ENCODE assay signal across 8 cellular contexts in the genomic region with DNA sequence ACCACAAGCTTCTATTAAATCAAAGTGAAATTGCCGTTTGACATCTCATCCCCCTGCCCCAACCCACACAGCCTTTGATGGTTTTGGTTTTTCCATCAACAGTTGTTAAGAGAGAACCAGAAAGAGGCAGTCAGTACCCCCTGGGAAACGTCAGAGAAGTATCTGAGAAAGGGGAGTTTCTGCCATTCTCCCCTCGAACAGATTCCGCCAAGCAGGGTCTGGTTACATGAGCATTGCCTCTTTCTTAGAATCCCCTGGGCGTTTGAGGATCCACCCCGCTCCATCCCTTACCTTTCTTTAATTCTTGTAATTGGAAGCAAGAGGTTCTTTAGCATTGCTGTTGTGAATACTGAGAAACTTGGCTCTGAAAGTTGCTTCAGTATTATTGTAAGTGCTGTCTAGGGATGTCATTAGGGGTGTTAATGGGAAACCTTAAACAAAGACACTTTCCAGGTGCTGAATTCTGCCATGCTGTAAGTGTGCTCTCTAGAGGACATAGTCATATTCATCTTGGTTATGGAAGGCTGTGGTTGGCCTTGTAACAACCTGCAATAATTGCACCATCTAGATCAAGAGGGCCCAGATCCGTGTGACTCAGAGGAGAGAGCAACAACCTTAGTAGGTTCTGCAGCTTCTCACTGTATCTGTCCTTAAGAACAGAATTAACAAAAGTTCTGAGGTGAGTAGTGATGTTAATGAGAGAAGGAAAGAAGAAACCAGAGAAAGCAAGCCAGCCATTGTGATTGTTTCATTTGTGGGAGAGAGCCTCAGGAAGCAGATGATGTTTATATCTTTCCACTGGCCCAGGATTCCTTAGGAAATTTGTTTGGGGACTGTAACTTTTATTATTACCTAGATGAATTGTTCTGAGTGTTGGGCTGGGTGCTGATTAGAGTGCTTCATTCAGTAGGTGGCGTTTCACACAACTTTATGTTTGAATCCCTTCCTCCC. TPM values are rescaled to one million over a fixed set of nuclear protein-coding genes. Genes with fewer than 3 reads are reported as not detected.
DNase-seq lines count a peak whose midpoint lies in the region; ATAC-seq, FAIRE-seq and TF ChIP-seq lines count a peak whose summit lies in the region.

No MANE protein-coding gene starts in this region.

- peak; percentile 64 for FAIRE-seq in GM12892 (lab: Jason Lieb, UNC)

- H3K27me3 Mint-ChIP-seq in stimulated activated naive B cell treated with anti-CD40 and anti-IgM and Interleukin-4, amounts not matched to agents 10 μg/mL and 1 μg/mL and 100 μg/mL, for 72 hours = no peaks in the 10 kb centered on the region

- peaks cover 29 to 37% of the 10 kb centered on the region in 2 donors for H3K36me3 Mint-ChIP-seq in stimulated activated naive B cell treated with anti-CD40 and anti-IgM and Interleukin-4, amounts not matched to agents 10 μg/mL and 1 μg/mL and 100 μg/mL, for 72 hours

- DNase-seq in GM12892 (ENCODE audit: insufficient read length) (no peak), M059J (ENCODE audit: low read depth) (peak; percentile 51), left cardiac atrium (no peak), NCI-H128 (lab: John Stamatoyannopoulos, UW; ENCODE audit: unreplicated experiment) (no peak)
- DNase-seq in activated CD8-positive, alpha-beta memory T cell treated with anti-CD3 and anti-CD28 coated beads, Interleukin-2, amount 50 U/mL, for 24 hours (ENCODE audit: extremely low read depth) = peak; percentile 24
- DNase-seq in stimulated activated naive B cell treated with anti-CD40 and anti-IgM and Interleukin-4, amounts not matched to agents 10 μg/mL and 1 μg/mL and 100 μg/mL, for 72 hours = no peak

- H3K4me1 Mint-ChIP-seq in stimulated activated naive B cell treated with anti-CD40 and anti-IgM and Interleukin-4, amounts not matched to agents 10 μg/mL and 1 μg/mL and 100 μg/mL, for 72 hours = peaks cover 29 to 69% of the 10 kb centered on the region in 2 donors

- peak overlapping the region; percentile 66 for H3K27ac Mint-ChIP-seq in stimulated activated naive B cell treated with anti-CD40 and anti-IgM and Interleukin-4, amounts not matched to agents 10 μg/mL and 1 μg/mL and 100 μg/mL, for 72 hours

- TF ChIP-seq POLR2A in GM12892 (IDR thresholded peaks at IDR 0.05; ENCODE audit: low read depth, low read length) = no peak

- no peaks in the 10 kb centered on the region for H3K9me3 Mint-ChIP-seq in stimulated activated naive B cell treated with anti-CD40 and anti-IgM and Interleukin-4, amounts not matched to agents 10 μg/mL and 1 μg/mL and 100 μg/mL, for 72 hours

- intact Hi-C loops in left cardiac atrium (cut with DNase I) = no loop called here

- ATAC-seq in left cardiac atrium (peak; percentile 41 to 59), HG03521 (IDR thresholded peaks at IDR 0.05; ENCODE audit: unreplicated experiment) (no peak), HG02981 (IDR thresholded peaks at IDR 0.05; ENCODE audit: unreplicated experiment) (no peak)
- ATAC-seq in stimulated activated naive B cell treated with anti-CD40 and anti-IgM and Interleukin-4, amounts not matched to agents 10 μg/mL and 1 μg/mL and 100 μg/mL, for 72 hours (replicated peaks) = peak; percentile 73 to 78

- peak overlapping the region; percentile 30 to 59 for H3K4me3 Mint-ChIP-seq in stimulated activated naive B cell treated with anti-CD40 and anti-IgM and Interleukin-4, amounts not matched to agents 10 μg/mL and 1 μg/mL and 100 μg/mL, for 72 hours

RNA-seq across cellular contexts. Expression of a gene that starts 8.9 kb away (rescaled TPM):
- 188 TPM for polyA plus RNA-seq in GM12892 (2012; ENCODE audit: missing spikeins)
- total RNA-seq in M059J (2014; rRNA removed; shearing (Covaris generic)) = 585 and 680 TPM in 2 replicates
- total RNA-seq in left cardiac atrium = 100 to 1,000 TPM; 260 to 276 TPM

RNA-seq across cellular contexts. Expression of a gene that starts 43.1 kb away (rescaled TPM):
- 46.0 TPM for polyA plus RNA-seq in GM12892 (2012; ENCODE audit: missing spikeins)
- 18.3 and 30.4 TPM in 2 replicates for total RNA-seq in M059J (2014; rRNA removed; shearing (Covaris generic))
- total RNA-seq in left cardiac atrium = 10 to 100 TPM; 12.2 to 21.2 TPM

Comparison
In these comparisons a context has a peak if more than half of its experiments do, and no peak if none do; other contexts are left out.
1. DNase-seq: peak in M059J (single experiment) and activated CD8-positive, alpha-beta memory T cell treated with anti-CD3 and anti-CD28 coated beads, Interleukin-2, amount 50 U/mL, for 24 hours (single experiment); none in GM12892 (single experiment), left cardiac atrium (single experiment), stimulated activated naive B cell treated with anti-CD40 and anti-IgM and Interleukin-4, amounts not matched to agents 10 μg/mL and 1 μg/mL and 100 μg/mL, for 72 hours (single experiment) and NCI-H128 (single experiment).
2. ATAC-seq: peak in left cardiac atrium (2 of 2) and stimulated activated naive B cell treated with anti-CD40 and anti-IgM and Interleukin-4, amounts not matched to agents 10 μg/mL and 1 μg/mL and 100 μg/mL, for 72 hours (2 of 2); none in HG03521 (single experiment) and HG02981 (single experiment).